19 cellular contexts compared by ENCODE assay signal in the genomic region with DNA sequence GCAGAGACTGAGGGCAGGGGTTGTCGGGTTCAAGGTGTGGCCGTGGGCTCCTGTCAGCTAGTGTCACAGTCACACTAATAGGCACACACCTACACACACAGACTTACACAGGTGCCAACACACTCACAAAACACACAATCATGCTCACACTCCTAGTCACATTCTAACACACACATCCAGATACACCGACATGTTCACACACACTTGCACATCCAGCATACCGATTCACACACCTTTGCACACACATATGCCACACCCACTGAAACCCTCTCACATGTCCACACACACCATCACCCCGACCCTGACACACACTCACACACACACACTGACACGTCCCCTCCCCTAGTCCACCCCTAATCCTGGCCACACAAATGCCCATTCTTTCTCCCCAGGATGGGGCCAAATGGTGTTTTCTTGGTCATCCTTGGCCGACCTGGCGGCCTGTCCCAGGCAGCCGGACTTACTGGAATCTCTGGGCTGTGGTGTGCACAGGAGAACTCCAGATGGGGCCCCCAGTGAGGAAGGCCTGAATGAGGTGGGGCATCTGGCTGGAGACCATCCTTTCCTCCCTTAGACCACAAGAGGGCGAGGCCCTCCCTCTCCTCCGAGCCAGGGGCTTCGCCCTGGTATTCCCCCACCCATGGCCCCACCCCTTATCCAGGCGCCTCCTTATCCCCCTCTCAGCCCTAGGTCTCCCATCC. TPM values are rescaled to one million over a fixed set of nuclear protein-coding genes. Genes with fewer than 3 reads are reported as not detected.
"Had no signal": no experiment of that assay in that cellular context is flagged by ENCODE, and none has a peak within 500 bp of the region (broad histone marks: within the 10 kb centered on the region; RNA-seq: fewer than 3 reads in every experiment).

No MANE protein-coding gene starts in this region.

- DNase-seq: activated CD4-positive, alpha-beta memory T cell treated with anti-CD3 and anti-CD28 coated beads for 36 hours; activated CD4-positive, alpha-beta T cell treated with anti-CD3 and anti-CD28 coated beads for 1 hour; activated CD8-positive, alpha-beta memory T cell treated with anti-CD3 and anti-CD28 coated beads, Interleukin-2, amount 10 ng/mL, durations not matched to agents 7 days and 5 days; activated T-cell treated with anti-CD3 and anti-CD28 coated beads, Interleukin-2, amount 50 U/mL, for 1 hour; amniotic stem cell; dorsolateral prefrontal cortex; erythroblast; islet precursor cell; stimulated activated CD4-positive, alpha-beta T cell treated with anti-CD3 and anti-CD28 coated beads, Interleukin-2, amount 100 ng/mL, for 48 hours; stimulated activated naive CD4-positive, alpha-beta T cell; substantia nigra; T1000 had no signal

- H3K36me3 ChIP-seq: neutrophil had no signal

- H3K27ac Mint-ChIP-seq: activated CD4-positive, alpha-beta memory T cell treated with anti-CD3 and anti-CD28 coated beads for 36 hours; activated CD8-positive, alpha-beta memory T cell treated with anti-CD3 and anti-CD28 coated beads, Interleukin-2, amount 10 ng/mL, durations not matched to agents 7 days and 5 days; activated naive CD4-positive, alpha-beta T cell treated with anti-CD3 and anti-CD28 coated beads, Interleukin-2, amount 50 U/mL, for 24 hours; activated T-helper 2 cell treated with anti-CD3 and anti-CD28 coated beads, Interferon-gamma antibody, Interleukin-2, Interleukin-4, amounts not matched to agents 10 μg/mL and 5 μg/mL and 100 μg/mL, durations not matched to agents 14 hours and 24 hours and 36 hours had no signal

- H3K27ac ChIP-seq: dorsolateral prefrontal cortex, neutrophil, parathyroid adenoma, tibial nerve had no signal

- H3K9me3 ChIP-seq: neutrophil had no signal

- H3K9me3 Mint-ChIP-seq: activated naive CD4-positive, alpha-beta T cell treated with anti-CD3 and anti-CD28 coated beads, Interleukin-2, amount 50 U/mL, for 24 hours; activated T-helper 2 cell treated with anti-CD3 and anti-CD28 coated beads, Interferon-gamma antibody, Interleukin-2, Interleukin-4, amounts not matched to agents 10 μg/mL and 5 μg/mL and 100 μg/mL, durations not matched to agents 14 hours and 24 hours and 36 hours had no signal

- H3K4me1 ChIP-seq: parathyroid adenoma had no signal

- H2AFZ ChIP-seq: parathyroid adenoma had no signal

- H3K27me3 ChIP-seq: dorsolateral prefrontal cortex had no signal

- H3K36me3 Mint-ChIP-seq: activated CD4-positive, alpha-beta memory T cell treated with anti-CD3 and anti-CD28 coated beads for 36 hours; activated CD8-positive, alpha-beta memory T cell treated with anti-CD3 and anti-CD28 coated beads, Interleukin-2, amount 10 ng/mL, durations not matched to agents 7 days and 5 days; activated naive CD4-positive, alpha-beta T cell treated with anti-CD3 and anti-CD28 coated beads, Interleukin-2, amount 50 U/mL, for 24 hours had no signal

- H3K4me3 ChIP-seq: dorsolateral prefrontal cortex, tibial nerve had no signal

- ATAC-seq: activated CD8-positive, alpha-beta memory T cell treated with anti-CD3 and anti-CD28 coated beads, Interleukin-2, amount 10 ng/mL, durations not matched to agents 7 days and 5 days; left lobe of liver had no signal

- H3K4me3 Mint-ChIP-seq: activated CD4-positive, alpha-beta memory T cell treated with anti-CD3 and anti-CD28 coated beads for 36 hours; activated CD8-positive, alpha-beta memory T cell treated with anti-CD3 and anti-CD28 coated beads, Interleukin-2, amount 10 ng/mL, durations not matched to agents 7 days and 5 days; activated naive CD4-positive, alpha-beta T cell treated with anti-CD3 and anti-CD28 coated beads, Interleukin-2, amount 50 U/mL, for 24 hours had no signal

- H3K79me2 ChIP-seq: parathyroid adenoma had no signal

RNA-seq across cellular contexts. Expression of a gene that starts 19.1 kb away (rescaled TPM):
- total RNA-seq: activated CD8-positive, alpha-beta memory T cell treated with anti-CD3 and anti-CD28 coated beads, Interleukin-2, amount 10 ng/mL, durations not matched to agents 7 days and 5 days; activated T-helper 2 cell treated with anti-CD3 and anti-CD28 coated beads, Interferon-gamma antibody, Interleukin-2, Interleukin-4, amounts not matched to agents 10 μg/mL and 5 μg/mL and 100 μg/mL, durations not matched to agents 14 hours and 24 hours and 36 hours had no signal

RNA-seq across cellular contexts. Expression of a gene that starts 43.4 kb away (rescaled TPM):
- total RNA-seq: activated T-helper 2 cell treated with anti-CD3 and anti-CD28 coated beads, Interferon-gamma antibody, Interleukin-2, Interleukin-4, amounts not matched to agents 10 μg/mL and 5 μg/mL and 100 μg/mL, durations not matched to agents 14 hours and 24 hours and 36 hours; lung microvascular endothelial cell had no signal
